In the genomic region with DNA sequence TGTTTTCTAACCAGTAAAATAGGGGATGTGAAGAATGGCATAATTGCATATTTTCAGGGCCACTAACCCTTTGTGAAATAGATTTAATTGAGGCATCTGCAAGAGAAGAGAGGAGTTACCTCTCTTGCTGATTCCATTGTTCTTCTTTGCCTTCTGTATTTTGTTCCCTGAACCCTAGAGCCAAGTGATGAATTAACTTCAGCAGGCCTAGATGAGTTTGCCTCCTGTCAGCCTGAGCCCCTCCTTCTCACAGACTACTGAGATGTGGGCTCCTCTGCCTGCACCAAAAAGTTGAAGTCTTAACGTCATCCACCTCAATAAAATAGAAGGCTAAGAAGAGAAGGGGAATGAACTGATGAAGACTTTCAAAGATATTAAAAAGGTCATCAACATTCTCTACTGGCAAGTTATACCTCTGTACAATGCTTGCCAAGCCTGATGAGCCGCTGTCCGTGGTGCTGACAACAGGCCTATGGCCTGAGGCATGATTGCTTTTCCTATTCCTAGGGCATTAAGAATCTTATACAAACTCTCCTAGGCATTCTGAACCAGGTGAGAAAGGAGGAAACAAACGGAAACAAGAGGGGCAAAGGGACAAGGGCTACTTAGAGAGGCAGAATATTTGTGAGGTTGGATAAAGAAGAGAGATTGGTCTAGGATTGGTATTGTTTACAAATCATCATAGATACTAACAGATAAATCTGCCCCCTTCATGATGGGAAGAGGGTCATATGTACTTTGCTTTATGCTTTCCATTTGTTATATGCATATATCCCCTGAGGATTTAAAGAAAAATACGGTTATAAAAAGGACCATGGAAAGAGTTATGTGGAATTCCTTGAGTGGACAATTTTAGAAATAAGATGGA, we compare ENCODE assay signal across 9 cellular contexts. TPM values are rescaled to one million over a fixed set of nuclear protein-coding genes. Genes with fewer than 3 reads are reported as not detected.
A peak's percentile ranks its signal among the peaks of the same experiment; 100 is the strongest.
DNase-seq lines count a peak whose midpoint lies in the region; ATAC-seq and TF ChIP-seq lines count a peak whose summit lies in the region.
"Had no signal": no experiment of that assay in that cellular context is flagged by ENCODE, and none has a peak within 500 bp of the region (broad histone marks: within the 10 kb centered on the region; RNA-seq: fewer than 3 reads in every experiment).

No MANE protein-coding gene starts in this region.

- H3K4me3 Mint-ChIP-seq in immature natural killer cell = no peak overlapping the region
- H3K4me3 Mint-ChIP-seq: effector memory CD8-positive, alpha-beta T cell had no signal

- peaks cover 0 to 5% (median 0%) of the 10 kb centered on the region in 6 donors for H3K9me3 Mint-ChIP-seq in immature natural killer cell
- H3K9me3 Mint-ChIP-seq: effector memory CD8-positive, alpha-beta T cell had no signal

- no peaks in the 10 kb centered on the region for H3K36me3 Mint-ChIP-seq in immature natural killer cell

- peak; percentile 0 for DNase-seq in HS-27A (ENCODE audit: low read depth)
- peak; percentile 28 to 56 for DNase-seq in SJSA1 (ENCODE audit: low read depth in 1 of 2, low spot score in 2 of 2)
- peak; percentile 27 to 36 for DNase-seq in erythroblast (lab: John Stamatoyannopoulos, UW)
- DNase-seq in smooth muscle cell of the brain vasculature (ENCODE audit: low read depth, low spot score) = peak; percentile 12
- no peak for DNase-seq in immature natural killer cell

- H3K4me3 ChIP-seq in SJSA1 = no peak overlapping the region

- H3K4me1 ChIP-seq in SJSA1 (replicated peaks) = no peaks in the 10 kb centered on the region

- H3K27me3 Mint-ChIP-seq in immature natural killer cell (ENCODE audit: low read depth in 3 of 3) = peaks cover 3 to 16% (median 7%) of the 10 kb centered on the region in 3 donors

- H3K27me3 ChIP-seq in SJSA1 (replicated peaks) = peaks cover 10% of the 10 kb centered on the region; the same call in 1 of the 2 replicates

- H3K27ac ChIP-seq in SJSA1 = no peak overlapping the region

- no peaks in the 10 kb centered on the region for H3K36me3 ChIP-seq in SJSA1

- no peak for TF ChIP-seq POLR2A in erythroblast (IDR thresholded peaks at IDR 0.05; ENCODE audit: low read length)

- H3K9me3 ChIP-seq in SJSA1 (replicated peaks) = no peaks in the 10 kb centered on the region

- no peak for ATAC-seq in HG03457 (IDR thresholded peaks at IDR 0.05; ENCODE audit: unreplicated experiment)
- no peak for ATAC-seq in HG03432 (IDR thresholded peaks at IDR 0.05; ENCODE audit: unreplicated experiment)
- no peak for ATAC-seq in HG03442 (IDR thresholded peaks at IDR 0.05; ENCODE audit: unreplicated experiment)
- ATAC-seq: effector memory CD8-positive, alpha-beta T cell had no signal

- no peaks in the 10 kb centered on the region for H3K4me1 Mint-ChIP-seq in immature natural killer cell

- H3K27ac Mint-ChIP-seq in immature natural killer cell = no peak overlapping the region
- H3K27ac Mint-ChIP-seq: effector memory CD8-positive, alpha-beta T cell had no signal

RNA-seq across cellular contexts. Expression of gene CD24, which starts 46.8 kb away (rescaled TPM):
- total RNA-seq in SJSA1 (2014; rRNA removed; shearing (Covaris generic)) = 299 and 431 TPM in 2 replicates
- under 1 TPM in 2 of 3 donors, not detected in 1; 0.28 to 0.48 TPM for polyA plus RNA-seq in immature natural killer cell

Comparison
In these comparisons a context has a peak if more than half of its experiments do, and no peak if none do; other contexts are left out.
1. DNase-seq: peak in HS-27A (single experiment), SJSA1 (2 of 2), erythroblast (2 of 2) and smooth muscle cell of the brain vasculature (single experiment); none in immature natural killer cell (0 of 3).